Comparison of ENCODE assay signal across 30 cellular contexts in genomic region chr9:135079018-135079417, GRCh38. TPM values are rescaled to one million over a fixed set of nuclear protein-coding genes. Genes with fewer than 3 reads are reported as not detected.
"Had no signal": no experiment of that assay in that cellular context is flagged by ENCODE, and none has a peak within 500 bp of the region (broad histone marks: within the 10 kb centered on the region; RNA-seq: fewer than 3 reads in every experiment).

No MANE protein-coding gene starts in this region.

- H3K4me1 ChIP-seq: prostate gland had no signal

- H3K4me3 Mint-ChIP-seq: activated CD4-positive, alpha-beta memory T cell treated with anti-CD3 and anti-CD28 coated beads for 36 hours; activated CD4-positive, alpha-beta T cell treated with anti-CD3 and anti-CD28 coated beads, Interleukin-2, amount 10 ng/mL, durations not matched to agents 24 days and 14 days; activated naive CD4-positive, alpha-beta T cell treated with anti-CD3 and anti-CD28 coated beads, Interleukin-2, amount 50 U/mL, for 24 hours; activated naive CD8-positive, alpha-beta T cell treated with anti-CD3 and anti-CD28 coated beads, Interleukin-2, amount 50 U/mL, for 24 hours; activated T-helper 1 cell treated with anti-CD3 and anti-CD28 coated beads, Interleukin-12 subunit alpha, Interleukin-12 subunit beta, Interleukin-2, Interleukin-4 antibody, amounts not matched to agents 30 ng/mL and 10 ng/mL and 1 ng/mL, durations not matched to agents 14 hours and 24 hours and 36 hours; nephron progenitor cell; stimulated activated naive B cell treated with anti-CD40 and anti-IgM and Interleukin-4, amounts not matched to agents 10 μg/mL and 1 μg/mL and 100 μg/mL, for 72 hours; T-helper 1 cell treated with Interleukin-12 subunit alpha and Interleukin-12 subunit beta and Interleukin-4 antibody, amounts not matched to agents 30 μg/mL and 1 μg/mL, for 36 hours had no signal

- H3K36me3 Mint-ChIP-seq: activated CD4-positive, alpha-beta memory T cell treated with anti-CD3 and anti-CD28 coated beads for 36 hours; activated naive CD4-positive, alpha-beta T cell treated with anti-CD3 and anti-CD28 coated beads, Interleukin-2, amount 50 U/mL, for 24 hours; stimulated activated naive B cell treated with anti-CD40 and anti-IgM and Interleukin-4, amounts not matched to agents 10 μg/mL and 1 μg/mL and 100 μg/mL, for 72 hours had no signal

- DNase-seq: activated CD4-positive, alpha-beta T cell treated with anti-CD3 and anti-CD28 coated beads, Interleukin-2, amount 10 ng/mL, durations not matched to agents 24 days and 14 days; activated CD4-positive, CD25-positive, alpha-beta regulatory T cell treated with anti-CD3 and anti-CD28 coated beads, Interleukin-2, amount 50 U/mL, for 72 hours; activated naive CD8-positive, alpha-beta T cell treated with anti-CD3 and anti-CD28 coated beads, Interleukin-2, amount 50 U/mL, for 24 hours; activated T-cell treated with anti-CD3 and anti-CD28 coated beads for 4 hours; amygdala; caudate nucleus; esophagus squamous epithelium; foreskin melanocyte; left ventricle myocardium inferior; mesendoderm; nephron progenitor cell; stimulated activated CD4-positive, alpha-beta T cell treated with anti-CD3 and anti-CD28 coated beads, Interleukin-1b, Interleukin-23, amount 100 ng/mL, for 48 hours; stimulated activated CD4-positive, alpha-beta T cell treated with anti-CD3 and anti-CD28 coated beads, Interleukin-4, amount 100 ng/mL, for 4 hours; stimulated activated CD8-positive, alpha-beta memory T cell treated with anti-CD3 and anti-CD28 coated beads, Interleukin-4, amount 100 ng/mL, for 48 hours; stimulated activated naive B cell treated with anti-CD40 and anti-IgM and Interleukin-4, amounts not matched to agents 10 μg/mL and 1 μg/mL and 100 μg/mL, for 72 hours; SW 1271; T-helper 9 cell had no signal

- H3K36me3 ChIP-seq: esophagus squamous epithelium, left ventricle myocardium inferior, neutrophil, pancreas, prostate gland, tibial nerve had no signal

- H3K9me3 Mint-ChIP-seq: activated CD4-positive, alpha-beta memory T cell treated with anti-CD3 and anti-CD28 coated beads for 36 hours; activated CD4-positive, alpha-beta T cell treated with anti-CD3 and anti-CD28 coated beads, Interleukin-2, amount 10 ng/mL, durations not matched to agents 24 days and 14 days; activated naive CD4-positive, alpha-beta T cell treated with anti-CD3 and anti-CD28 coated beads, Interleukin-2, amount 50 U/mL, for 24 hours; activated naive CD8-positive, alpha-beta T cell treated with anti-CD3 and anti-CD28 coated beads, Interleukin-2, amount 50 U/mL, for 24 hours; activated T-helper 1 cell treated with anti-CD3 and anti-CD28 coated beads, Interleukin-12 subunit alpha, Interleukin-12 subunit beta, Interleukin-2, Interleukin-4 antibody, amounts not matched to agents 30 ng/mL and 10 ng/mL and 1 ng/mL, durations not matched to agents 14 hours and 24 hours and 36 hours; nephron progenitor cell; stimulated activated naive B cell treated with anti-CD40 and anti-IgM and Interleukin-4, amounts not matched to agents 10 μg/mL and 1 μg/mL and 100 μg/mL, for 72 hours; T-helper 1 cell treated with Interleukin-12 subunit alpha and Interleukin-12 subunit beta and Interleukin-4 antibody, amounts not matched to agents 30 μg/mL and 1 μg/mL, for 36 hours had no signal

- H3K27ac Mint-ChIP-seq: activated CD4-positive, alpha-beta memory T cell treated with anti-CD3 and anti-CD28 coated beads for 36 hours; activated CD4-positive, alpha-beta T cell treated with anti-CD3 and anti-CD28 coated beads, Interleukin-2, amount 10 ng/mL, durations not matched to agents 24 days and 14 days; activated naive CD4-positive, alpha-beta T cell treated with anti-CD3 and anti-CD28 coated beads, Interleukin-2, amount 50 U/mL, for 24 hours; activated naive CD8-positive, alpha-beta T cell treated with anti-CD3 and anti-CD28 coated beads, Interleukin-2, amount 50 U/mL, for 24 hours; activated T-helper 1 cell treated with anti-CD3 and anti-CD28 coated beads, Interleukin-12 subunit alpha, Interleukin-12 subunit beta, Interleukin-2, Interleukin-4 antibody, amounts not matched to agents 30 ng/mL and 10 ng/mL and 1 ng/mL, durations not matched to agents 14 hours and 24 hours and 36 hours; nephron progenitor cell; stimulated activated naive B cell treated with anti-CD40 and anti-IgM and Interleukin-4, amounts not matched to agents 10 μg/mL and 1 μg/mL and 100 μg/mL, for 72 hours; T-helper 1 cell treated with Interleukin-12 subunit alpha and Interleukin-12 subunit beta and Interleukin-4 antibody, amounts not matched to agents 30 μg/mL and 1 μg/mL, for 36 hours had no signal

- H3K27ac ChIP-seq: epithelial cell of prostate, esophagus squamous epithelium, left ventricle myocardium inferior, neutrophil, pancreas, prostate gland, tibial nerve had no signal

- H3K9me3 ChIP-seq: esophagus squamous epithelium, left ventricle myocardium inferior, mucosa of descending colon, neutrophil, pancreas, prostate gland, tibial nerve had no signal

- H3K4me1 Mint-ChIP-seq: activated CD4-positive, alpha-beta T cell treated with anti-CD3 and anti-CD28 coated beads, Interleukin-2, amount 10 ng/mL, durations not matched to agents 24 days and 14 days; activated naive CD4-positive, alpha-beta T cell treated with anti-CD3 and anti-CD28 coated beads, Interleukin-2, amount 50 U/mL, for 24 hours; activated naive CD8-positive, alpha-beta T cell treated with anti-CD3 and anti-CD28 coated beads, Interleukin-2, amount 50 U/mL, for 24 hours; nephron progenitor cell had no signal

- H3K27me3 ChIP-seq: pancreas had no signal

- ATAC-seq: activated naive CD8-positive, alpha-beta T cell treated with anti-CD3 and anti-CD28 coated beads, Interleukin-2, amount 50 U/mL, for 24 hours; mucosa of descending colon; pancreas; stimulated activated naive B cell treated with anti-CD40 and anti-IgM and Interleukin-4, amounts not matched to agents 10 μg/mL and 1 μg/mL and 100 μg/mL, for 72 hours had no signal

- H3K4me3 ChIP-seq: esophagus squamous epithelium, left ventricle myocardium inferior, lung, mucosa of descending colon, pancreas, prostate gland, smooth muscle cell, tibial nerve had no signal

RNA-seq across cellular contexts. Expression of gene OLFM1, which starts 8.4 kb away (rescaled TPM):
- total RNA-seq: activated CD4-positive, alpha-beta memory T cell treated with anti-CD3 and anti-CD28 coated beads for 36 hours; myocyte had no signal
